In genomic region chr3:150410311-150411105, GRCh38 we compare ENCODE assay signal across 1 cellular context.
TF ChIP-seq lines count a peak whose summit lies in the region.

No MANE protein-coding gene starts in this region.

TF ChIP-seq in K562, 482 proteins besides CTCF, POLR2A, EP300 and RAD21 (continued from another document and continues in another):
- TF ChIP-seq TFAP4 (CRISPR knock-in tag; IDR thresholded peaks at IDR 0.05; ENCODE audit: borderline replicate concordance) (peak; percentile 62; the same call in 1 of the 2 replicates), CAMTA2 (CRISPR knock-in tag; conservative IDR thresholded peaks at IDR 0.05) (no peak), KAT8 (IDR thresholded peaks at IDR 0.05; ENCODE audit: low read depth) (no peak), TEAD2 (tag; IDR thresholded peaks at IDR 0.05) (no peak), NFE2L1 (tag; IDR thresholded peaks at IDR 0.05; ENCODE audit: borderline replicate concordance, low read depth) (no peak), ZFPM2 (CRISPR knock-in tag; IDR thresholded peaks at IDR 0.05) (no peak), TAF9B (IDR thresholded peaks at IDR 0.05; ENCODE audit: partially characterized antibody) (no peak), TCF15 (CRISPR knock-in tag; IDR thresholded peaks at IDR 0.05) (no peak), GMEB1 (CRISPR knock-in tag; IDR thresholded peaks at IDR 0.05) (peak; percentile 18; the same call in 1 of the 2 replicates), RNF2 (IDR thresholded peaks at IDR 0.05) (no peak), NR2C2 (CRISPR knock-in tag; IDR thresholded peaks at IDR 0.05) (peak; percentile 21; the same call in 1 of the 2 replicates), NR2C2 (tag; IDR thresholded peaks at IDR 0.05) (no peak), KHSRP (IDR thresholded peaks at IDR 0.05) (no peak), WHSC1 (IDR thresholded peaks at IDR 0.05; ENCODE audit: low read length) (no peak), SLC30A9 (CRISPR knock-in tag; IDR thresholded peaks at IDR 0.05) (no peak), DNMT1 (IDR thresholded peaks at IDR 0.05) (no peak), KDM5B (IDR thresholded peaks at IDR 0.05; ENCODE audit: insufficient replicate concordance, low read depth, low read length) (peak; percentile 66), ELF4 (CRISPR knock-in tag; IDR thresholded peaks at IDR 0.05) (no peak), CEBPZ (IDR thresholded peaks at IDR 0.05; ENCODE audit: borderline replicate concordance, low read depth, low read length) (no peak), RFX7 (CRISPR knock-in tag; IDR thresholded peaks at IDR 0.05) (no peak), PCBP1 (IDR thresholded peaks at IDR 0.05; ENCODE audit: low read depth, low read length, poor library complexity, severe bottlenecking) (peak; percentile 28), ZNF75A (CRISPR knock-in tag; IDR thresholded peaks at IDR 0.05) (no peak), KLF10 (CRISPR knock-in tag; IDR thresholded peaks at IDR 0.05) (no peak), MNT (conservative IDR thresholded peaks at IDR 0.05) (peak; percentile 36 to 69; a peak in 2 of 4 replicates), ZNF780A (CRISPR knock-in tag; IDR thresholded peaks at IDR 0.05) (no peak), PHF8 (IDR thresholded peaks at IDR 0.05; ENCODE audit: borderline replicate concordance, low read length) (no peak; the same call in 1 of the 2 replicates), MXI1 (IDR thresholded peaks at IDR 0.05; ENCODE audit: low read depth, low read length) (no peak), THRB (CRISPR knock-in tag; conservative IDR thresholded peaks at IDR 0.05) (no peak), FIP1L1 (IDR thresholded peaks at IDR 0.05; ENCODE audit: low read depth, low read length, poor library complexity, severe bottlenecking) (peak; percentile 68), MAX (CRISPR knock-in tag; IDR thresholded peaks at IDR 0.05) (peak; percentile 69), DDX20 (tag; IDR thresholded peaks at IDR 0.05; ENCODE audit: low read depth) (no peak), CUX1 (CRISPR knock-in tag; IDR thresholded peaks at IDR 0.05) (no peak), POLR3G (IDR thresholded peaks at IDR 0.05; ENCODE audit: extremely low read depth, insufficient read length, insufficient replicate concordance) (no peak), HNRNPL (IDR thresholded peaks at IDR 0.05; ENCODE audit: low read depth, low read length) (0 out of 2 replicates have a peak, but pooled peaks have one; percentile 21), NFE2 (IDR thresholded peaks at IDR 0.05; ENCODE audit: low read depth) (no peak), NCOA4 (IDR thresholded peaks at IDR 0.05; ENCODE audit: partially characterized antibody) (no peak), TRIM25 (IDR thresholded peaks at IDR 0.05; ENCODE audit: borderline replicate concordance) (no peak), ZNF124 (CRISPR knock-in tag; IDR thresholded peaks at IDR 0.05) (no peak; the same call in 1 of the 2 replicates), L3MBTL2 (IDR thresholded peaks at IDR 0.05) (peak; percentile 78), ADNP (tag; IDR thresholded peaks at IDR 0.05) (no peak), ZNF395 (CRISPR knock-in tag; IDR thresholded peaks at IDR 0.05) (no peak), ZNF224 (CRISPR knock-in tag; IDR thresholded peaks at IDR 0.05) (no peak), ZNF449 (CRISPR knock-in tag; IDR thresholded peaks at IDR 0.05) (no peak), LARP7 (IDR thresholded peaks at IDR 0.05) (0 out of 2 replicates have a peak, but pooled peaks have one; percentile 62), CBX1 (IDR thresholded peaks at IDR 0.05; ENCODE audit: low read depth) (no peak; the same call in 1 of the 2 replicates), RBM22 (IDR thresholded peaks at IDR 0.05; ENCODE audit: low read depth, low read length, poor library complexity, severe bottlenecking) (no peak), HDAC1 (IDR thresholded peaks at IDR 0.05) (no peak)
